Comparison of ENCODE assay signal across 10 cellular contexts in the genomic region with DNA sequence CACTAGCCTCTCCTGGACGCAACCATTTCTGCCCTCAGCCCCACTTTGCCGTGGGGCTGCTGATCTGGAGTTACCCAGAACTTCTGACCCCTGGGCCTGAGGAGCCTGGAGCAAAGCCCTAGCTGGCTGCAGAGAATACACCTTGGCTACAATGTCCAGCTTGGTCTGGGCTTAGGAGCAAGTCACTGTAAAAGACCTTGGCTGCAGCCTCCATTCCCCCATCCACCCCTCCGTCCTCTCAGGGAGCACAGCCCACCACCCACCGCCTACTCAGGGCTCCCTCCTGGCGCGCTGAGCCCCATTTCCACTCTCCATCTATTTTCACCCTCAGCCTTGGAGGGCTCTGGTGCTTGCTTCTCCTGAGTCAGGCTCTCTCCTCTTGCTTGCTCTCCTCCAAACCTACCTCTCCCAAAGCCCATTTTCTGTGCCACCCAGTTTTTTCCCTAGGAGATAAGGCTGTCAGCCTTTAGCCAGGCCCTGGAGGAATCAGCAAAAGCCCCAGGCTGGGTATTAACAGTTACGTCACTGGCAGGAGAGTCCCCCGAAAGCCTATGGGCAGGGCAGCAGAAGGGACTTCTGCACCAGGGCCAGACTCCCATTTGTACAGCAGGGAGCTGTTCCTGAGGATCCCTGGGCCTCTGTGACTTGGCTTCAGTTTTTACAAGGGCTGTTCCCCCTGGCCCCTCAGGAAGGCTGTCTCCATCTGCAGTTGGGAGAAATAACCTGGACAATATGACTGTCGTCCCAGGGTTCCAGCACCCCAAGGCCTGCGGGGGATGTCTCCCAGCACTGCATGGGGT. TPM values are rescaled to one million over a fixed set of nuclear protein-coding genes. Genes with fewer than 3 reads are reported as not detected.
DNase-seq lines count a peak whose midpoint lies in the region; ATAC-seq, FAIRE-seq and TF ChIP-seq lines count a peak whose summit lies in the region.
"Had no signal": no experiment of that assay in that cellular context is flagged by ENCODE, and none has a peak within 500 bp of the region (broad histone marks: within the 10 kb centered on the region; RNA-seq: fewer than 3 reads in every experiment).

No MANE protein-coding gene starts in this region.

- H3K27ac Mint-ChIP-seq in naive thymus-derived CD4-positive, alpha-beta T cell: peak overlapping the region in 5 of 9 donors; percentile 12 to 98 (median 86)
- H3K27ac Mint-ChIP-seq: type B pancreatic cell had no signal

- no peak overlapping the region for H3K4me3 ChIP-seq in BLaER1 treated with 17β-estradiol and CSF1 and Interleukin-3, amounts not matched to agents 10 nM and 100 nM
- H3K4me3 ChIP-seq in HEK293 (ENCODE audit: low read depth, low read length) (no peak overlapping the region), pancreas (no peak overlapping the region)
- H3K4me3 ChIP-seq in naive thymus-derived CD4-positive, alpha-beta T cell (ENCODE audit: low read length): no peak overlapping the region

- no peak for TF ChIP-seq CTCF in HEK293 (tag by site-specific recombination; IDR thresholded peaks at IDR 0.05)
- TF ChIP-seq CTCF in pancreas (IDR thresholded peaks at IDR 0.05): no peak

- DNase-seq in naive thymus-derived CD4-positive, alpha-beta T cell: no peak
- no peak for DNase-seq in SIG-M5 treated with dmso at 0.1 percent for 504 hours (lab: John Stamatoyannopoulos, UW; ENCODE audit: unreplicated experiment)
- no peak for DNase-seq in NCI-H2107 (lab: John Stamatoyannopoulos, UW)
- no peak for DNase-seq in pancreas
- DNase-seq: cerebellar nuclear complex had no signal

- intact Hi-C loops in naive thymus-derived CD4-positive, alpha-beta T cell (cut with micrococcal nuclease): no loop called here
- intact Hi-C loops in pancreas (cut with DNase I): no loop called here

- CTCF ChIA-PET in HEK293 (lab: Yijun Ruan, JAX): no interaction called here
- CTCF ChIA-PET in naive thymus-derived CD4-positive, alpha-beta T cell (lab: Charles Lee): no interaction called here

- ATAC-seq in naive thymus-derived CD4-positive, alpha-beta T cell: no peak
- ATAC-seq in pancreas: no peak
- no peak for ATAC-seq in HG02642 (IDR thresholded peaks at IDR 0.05; ENCODE audit: poor library complexity, unreplicated experiment)

- no peak for FAIRE-seq in pancreas (lab: Jason Lieb, UNC)

- no peaks in the 10 kb centered on the region for H3K27me3 ChIP-seq in BLaER1 treated with 17β-estradiol and CSF1 and Interleukin-3, amounts not matched to agents 10 nM and 100 nM
- H3K27me3 ChIP-seq in naive thymus-derived CD4-positive, alpha-beta T cell (ENCODE audit: control insufficient read depth in 2 of 2, insufficient read depth in 2 of 2, low read length in 2 of 2): no peaks in the 10 kb centered on the region
- H3K27me3 ChIP-seq in pancreas: no peaks in the 10 kb centered on the region

- H3K4me1 Mint-ChIP-seq in naive thymus-derived CD4-positive, alpha-beta T cell: peaks cover 6 to 27% (median 9%) of the 10 kb centered on the region in 7 donors

- no peaks in the 10 kb centered on the region for H3K9me3 ChIP-seq in BLaER1 treated with 17β-estradiol and CSF1 and Interleukin-3, amounts not matched to agents 10 nM and 100 nM (replicated peaks in 1 of 11)
- no peaks in the 10 kb centered on the region for H3K9me3 ChIP-seq in HEK293 (ENCODE audit: control insufficient read depth, insufficient read depth, low read depth, low read length)
- no peaks in the 10 kb centered on the region for H3K9me3 ChIP-seq in naive thymus-derived CD4-positive, alpha-beta T cell (ENCODE audit: control insufficient read depth in 2 of 3, low read length in 3 of 3)
- no peaks in the 10 kb centered on the region for H3K9me3 ChIP-seq in pancreas

- POLR2A ChIA-PET in HEK293 (lab: Yijun Ruan, JAX): no interaction called here
- POLR2A ChIA-PET in naive thymus-derived CD4-positive, alpha-beta T cell (lab: Charles Lee): no interaction called here

- 85 to 92% methylated on average over 10 of the region's 10 CpGs for WGBS in pancreas, 2 donors

- H3K4me1 ChIP-seq in BLaER1 treated with 17β-estradiol and CSF1 and Interleukin-3, amounts not matched to agents 10 nM and 100 nM: peaks cover 9 to 29% (median 17%) of the 10 kb centered on the region in 10 experiments; a peak in 19 of 20 replicates
- 0 out of 2 replicates have a peak, but pooled peaks cover 2% of the 10 kb centered on the region for H3K4me1 ChIP-seq in HEK293 (ENCODE audit: control insufficient read depth, insufficient read depth, low read length)
- peaks cover 4 to 9% of the 10 kb centered on the region in 2 donors for H3K4me1 ChIP-seq in naive thymus-derived CD4-positive, alpha-beta T cell (ENCODE audit: control insufficient read depth in 2 of 2, insufficient read depth in 2 of 2, low read length in 2 of 2)
- no peaks in the 10 kb centered on the region for H3K4me1 ChIP-seq in pancreas

- H3K4me2 ChIP-seq in BLaER1 treated with 17β-estradiol and CSF1 and Interleukin-3, amounts not matched to agents 10 nM and 100 nM: peak overlapping the region in 8 of 11 experiments; percentile 22 to 78 (median 66); a peak in 12 of 22 replicates

- H3K9ac ChIP-seq in BLaER1 treated with 17β-estradiol and CSF1 and Interleukin-3, amounts not matched to agents 10 nM and 100 nM: no peak overlapping the region

- H3K27me3 Mint-ChIP-seq in naive thymus-derived CD4-positive, alpha-beta T cell: peaks cover 0 to 15% (median 0%) of the 10 kb centered on the region in 5 donors

- peaks cover 0 to 4% (median 0%) of the 10 kb centered on the region in 5 donors for H3K36me3 Mint-ChIP-seq in naive thymus-derived CD4-positive, alpha-beta T cell
- H3K36me3 Mint-ChIP-seq: type B pancreatic cell had no signal

- H3K36me3 ChIP-seq in BLaER1 treated with 17β-estradiol and CSF1 and Interleukin-3, amounts not matched to agents 10 nM and 100 nM: no peaks in the 10 kb centered on the region
- H3K36me3 ChIP-seq in HEK293 (ENCODE audit: control insufficient read depth in 2 of 2, insufficient read depth in 1 of 2, low read length in 2 of 2): no peaks in the 10 kb centered on the region
- no peaks in the 10 kb centered on the region for H3K36me3 ChIP-seq in naive thymus-derived CD4-positive, alpha-beta T cell (ENCODE audit: control insufficient read depth in 2 of 3, insufficient read depth in 3 of 3, low read length in 3 of 3)
- no peaks in the 10 kb centered on the region for H3K36me3 ChIP-seq in pancreas

- H4K20me1 ChIP-seq in BLaER1 treated with 17β-estradiol and CSF1 and Interleukin-3, amounts not matched to agents 10 nM and 100 nM: no peaks in the 10 kb centered on the region; a peak in 1 of 22 replicates

- peak overlapping the region in 2 of 10 donors; percentile 66 to 87 for H3K4me3 Mint-ChIP-seq in naive thymus-derived CD4-positive, alpha-beta T cell
- H3K4me3 Mint-ChIP-seq: type B pancreatic cell had no signal

- H3K27ac ChIP-seq in BLaER1 treated with 17β-estradiol and CSF1 and Interleukin-3, amounts not matched to agents 10 nM and 100 nM: no peak overlapping the region
- H3K27ac ChIP-seq in HEK293 (ENCODE audit: extremely low read depth, low read depth, low read length): no peak overlapping the region
- H3K27ac ChIP-seq in angular gyrus (ENCODE audit: low read depth, low read length): peak overlapping the region; percentile 60
- no peak overlapping the region for H3K27ac ChIP-seq in naive thymus-derived CD4-positive, alpha-beta T cell (ENCODE audit: low read depth, low read length)
- no peak overlapping the region for H3K27ac ChIP-seq in pancreas

- peaks cover 0 to 2% (median 0%) of the 10 kb centered on the region in 11 donors for H3K9me3 Mint-ChIP-seq in naive thymus-derived CD4-positive, alpha-beta T cell
- H3K9me3 Mint-ChIP-seq: type B pancreatic cell had no signal

TF ChIP-seq in HEK293, 187 proteins besides CTCF, POLR2A, EP300 and RAD21:
- TF ChIP-seq ZNF701 (tag by site-specific recombination; IDR thresholded peaks at IDR 0.05): no peak
- no peak for TF ChIP-seq ZNF830 (tag by site-specific recombination; IDR thresholded peaks at IDR 0.05; ENCODE audit: low read depth)
- TF ChIP-seq PBX3 (CRISPR knock-in tag; IDR thresholded peaks at IDR 0.05): no peak
- no peak for TF ChIP-seq ZNF530 (tag by site-specific recombination; IDR thresholded peaks at IDR 0.05; ENCODE audit: low read depth)
- TF ChIP-seq GLI4 (tag by site-specific recombination; IDR thresholded peaks at IDR 0.05): no peak
- no peak for TF ChIP-seq ZNF571 (tag by site-specific recombination; IDR thresholded peaks at IDR 0.05)
- no peak for TF ChIP-seq ZNF211 (tag by site-specific recombination; IDR thresholded peaks at IDR 0.05; ENCODE audit: low read depth)
- TF ChIP-seq ZIC2 (tag by site-specific recombination; IDR thresholded peaks at IDR 0.05): peak; percentile 63
- no peak for TF ChIP-seq ZNF114 (tag by site-specific recombination; IDR thresholded peaks at IDR 0.05)
TF ChIP-seq in HEK293: peak in this region for 1.

RNA-seq across cellular contexts. Expression of gene ERH, which starts 42.7 kb away (rescaled TPM):
- 100 to 1,000 TPM in 2 of 5 experiments, 10 to 100 TPM in 3; 85.1 to 330 (median 96.3) TPM for total RNA-seq in naive thymus-derived CD4-positive, alpha-beta T cell
- polyA plus RNA-seq in naive thymus-derived CD4-positive, alpha-beta T cell: 10 to 100 TPM; 26.4 to 67.9 TPM
- total RNA-seq in pancreas: 10 to 100 TPM; 32.4 to 75.4 (median 50.4) TPM
- 10 to 100 TPM; 67.2 to 71.7 TPM for polyA plus RNA-seq in pancreas

RNA-seq across cellular contexts. Expression of gene SLC39A9, which starts 43.1 kb away (rescaled TPM):
- total RNA-seq in naive thymus-derived CD4-positive, alpha-beta T cell: 10 to 100 TPM; 27.2 to 50.3 (median 35.3) TPM
- 10 to 100 TPM; 12.3 to 22.7 TPM for polyA plus RNA-seq in naive thymus-derived CD4-positive, alpha-beta T cell
- 10 to 100 TPM; 24.3 to 40.2 (median 35.5) TPM for total RNA-seq in pancreas
- 10 to 100 TPM; 13.2 to 20.1 TPM for polyA plus RNA-seq in pancreas
